In the genomic region with DNA sequence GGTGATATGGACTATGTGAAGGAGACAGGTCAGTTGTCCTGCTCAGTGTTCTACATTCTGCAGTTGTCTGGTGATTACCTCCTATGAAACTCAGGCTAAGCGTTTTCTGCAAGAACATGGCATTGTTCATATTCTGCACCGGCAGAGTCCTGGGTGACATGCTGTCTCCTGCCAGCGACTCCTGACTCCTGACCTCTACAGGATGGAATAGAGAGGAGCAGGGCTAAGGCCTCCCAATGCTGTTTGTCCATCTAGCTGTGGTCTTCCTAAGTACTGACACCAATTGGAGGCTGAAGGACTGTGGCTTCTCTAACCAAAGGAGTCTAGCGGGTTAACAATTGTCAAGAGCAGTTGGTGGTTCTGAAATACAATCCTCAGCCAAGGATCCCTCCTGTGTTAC, we compare ENCODE assay signal across 6 cellular contexts. TPM values are rescaled to one million over a fixed set of nuclear protein-coding genes. Genes with fewer than 3 reads are reported as not detected.
"Had no signal": no experiment of that assay in that cellular context is flagged by ENCODE, and none has a peak within 500 bp of the region (broad histone marks: within the 10 kb centered on the region; RNA-seq: fewer than 3 reads in every experiment).

No MANE protein-coding gene starts in this region.

RNA-seq across cellular contexts. Expression of a gene that starts 49.1 kb away (rescaled TPM):
- total RNA-seq: activated naive CD8-positive, alpha-beta T cell treated with anti-CD3 and anti-CD28 coated beads for 36 hours; cardiac muscle cell; K562; Peyer's patch; SK-MEL-5 had no signal
- polyA plus RNA-seq: adipose tissue, cardiac muscle cell, K562 had no signal
